Comparison of ENCODE assay signal across 16 cellular contexts in genomic region chr5:174229640-174230350, GRCh38.
DNase-seq lines count a peak whose midpoint lies in the region; ATAC-seq, FAIRE-seq and TF ChIP-seq lines count a peak whose summit lies in the region.
"Had no signal": no experiment of that assay in that cellular context is flagged by ENCODE, and none has a peak within 500 bp of the region (broad histone marks: within the 10 kb centered on the region; RNA-seq: fewer than 3 reads in every experiment).

No MANE protein-coding gene starts in this region.

- DNase-seq in left cardiac atrium (peak; percentile 24), cardiac septum (ENCODE audit: low spot score) (no peak), RPMI7951 (ENCODE audit: low read depth) (peak; percentile 95), foreskin keratinocyte (peak in 1 of 2 donors; percentile 11), urothelium cell line (ENCODE audit: low spot score) (peak; percentile 70), iPS-NIHi11 (ENCODE audit: low spot score) (no peak), G401 (ENCODE audit: low spot score) (no peak)
- DNase-seq: activated CD4-positive, alpha-beta T cell treated with anti-CD3 and anti-CD28 coated beads, Interleukin-2, amount 10 ng/mL, durations not matched to agents 24 days and 14 days; activated naive CD8-positive, alpha-beta T cell treated with anti-CD3 and anti-CD28 coated beads for 36 hours; activated T-cell treated with anti-CD3 and anti-CD28 coated beads, Interleukin-2, amount 50 U/mL, for 1 hour; left colon; naive B cell; NCI-H1092 treated with DMSO at 0.1 percent for 48 hours; SHP77 had no signal

- no peak overlapping the region for H3K27ac ChIP-seq in foreskin keratinocyte
- H3K27ac ChIP-seq: thoracic aorta had no signal

- no peak for FAIRE-seq in urothelium cell line (lab: Jason Lieb, UNC)

- no peaks in the 10 kb centered on the region for H3K27me3 ChIP-seq in foreskin keratinocyte

- in situ Hi-C loops in G401 (cut with HindIII; ENCODE audit: low sequenced_read_pairs): no loop called here

- no peak for TF ChIP-seq CTCF in foreskin keratinocyte (conservative IDR thresholded peaks at IDR 0.05)

- intact Hi-C loops in left cardiac atrium (cut with DNase I) (no loop called here), cardiac septum (cut with DNase I) (loop anchor here (5.0 kb wide), 1 partner anchor 83 kb away; no protein-coding TSS in a partner anchor)

- ATAC-seq in left cardiac atrium (peak in 1 of 2 donors; percentile 88), foreskin keratinocyte (peak; percentile 50), HG03097 (IDR thresholded peaks at IDR 0.05; ENCODE audit: low FRiP score, unreplicated experiment) (no peak)
- ATAC-seq: left colon had no signal

- H3K4me1 ChIP-seq in foreskin keratinocyte: no peaks in the 10 kb centered on the region

Comparison
In these comparisons a context has a peak if more than half of its experiments do, and no peak if none do; other contexts are left out.
1. DNase-seq: peak in left cardiac atrium (single experiment), RPMI7951 (single experiment) and urothelium cell line (single experiment); none in cardiac septum (single experiment), iPS-NIHi11 (single experiment) and G401 (single experiment).